In genomic region chr5:110342683-110343082, GRCh38 we compare ENCODE assay signal across 20 cellular contexts.
DNase-seq lines count a peak whose midpoint lies in the region; ATAC-seq and TF ChIP-seq lines count a peak whose summit lies in the region.
"Had no signal": no experiment of that assay in that cellular context is flagged by ENCODE, and none has a peak within 500 bp of the region (broad histone marks: within the 10 kb centered on the region; RNA-seq: fewer than 3 reads in every experiment).

No MANE protein-coding gene starts in this region.

- TF ChIP-seq CTCF in right atrium auricular region (IDR thresholded peaks at IDR 0.05), result no peak
- no peak for TF ChIP-seq CTCF in brain (conservative IDR thresholded peaks at IDR 0.05)
- TF ChIP-seq CTCF in glutamatergic neuron (IDR thresholded peaks at IDR 0.05; ENCODE audit: partially characterized antibody, unreplicated experiment), result no peak
- no peak for TF ChIP-seq CTCF in mesothelial cell of epicardium (IDR thresholded peaks at IDR 0.05; ENCODE audit: unreplicated experiment)

- no peaks in the 10 kb centered on the region for H3K36me3 ChIP-seq in right atrium auricular region
- H3K36me3 ChIP-seq: BLaER1, HAP-1, SJCRH30 had no signal

- H3K27ac ChIP-seq in right atrium auricular region, result no peak overlapping the region
- H3K27ac ChIP-seq: BLaER1, SJCRH30 had no signal

- ATAC-seq in Right ventricle myocardium inferior (peak; percentile 90), sciatic nerve (peak; percentile 82)
- ATAC-seq: GM23338, Panc1 had no signal

- H3K4me1 ChIP-seq in right atrium auricular region, result no peaks in the 10 kb centered on the region
- H3K4me1 ChIP-seq: BLaER1, HAP-1, SJCRH30 had no signal

- H3K36me3 Mint-ChIP-seq in brain (no peaks in the 10 kb centered on the region), glutamatergic neuron (ENCODE audit: unreplicated experiment) (no peaks in the 10 kb centered on the region), mesothelial cell of epicardium (no peaks in the 10 kb centered on the region)

- H3K27me3 Mint-ChIP-seq in brain, result no peaks in the 10 kb centered on the region
- H3K27me3 Mint-ChIP-seq in glutamatergic neuron (ENCODE audit: unreplicated experiment), result no peaks in the 10 kb centered on the region
- no peaks in the 10 kb centered on the region for H3K27me3 Mint-ChIP-seq in mesothelial cell of epicardium (ENCODE audit: low read depth)
- H3K27me3 Mint-ChIP-seq: CD4-positive, alpha-beta T cell had no signal

- intact Hi-C loops in Right ventricle myocardium inferior (cut with DNase I) (no loop called here), sciatic nerve (cut with DNase I) (no loop called here)

- no peaks in the 10 kb centered on the region for H3K9me3 Mint-ChIP-seq in brain
- H3K9me3 Mint-ChIP-seq in glutamatergic neuron (ENCODE audit: unreplicated experiment), result no peaks in the 10 kb centered on the region
- no peaks in the 10 kb centered on the region for H3K9me3 Mint-ChIP-seq in mesothelial cell of epicardium
- H3K9me3 Mint-ChIP-seq: CD4-positive, alpha-beta T cell; GM23338 had no signal

- no peak overlapping the region for H3K4me3 Mint-ChIP-seq in brain
- H3K4me3 Mint-ChIP-seq in glutamatergic neuron (ENCODE audit: unreplicated experiment), result no peak overlapping the region
- no peak overlapping the region for H3K4me3 Mint-ChIP-seq in mesothelial cell of epicardium
- H3K4me3 Mint-ChIP-seq: CD4-positive, alpha-beta T cell; GM23338 had no signal

- H3K27ac Mint-ChIP-seq in brain (peak overlapping the region in 3 of 5 experiments; percentile 12 to 40 (median 32)), glutamatergic neuron (ENCODE audit: unreplicated experiment) (no peak overlapping the region), mesothelial cell of epicardium (no peak overlapping the region)
- H3K27ac Mint-ChIP-seq: CD4-positive, alpha-beta T cell; GM23338 had no signal

- no peak overlapping the region for H3K4me3 ChIP-seq in right atrium auricular region
- H3K4me3 ChIP-seq: BLaER1, GM23338, HAP-1, SJCRH30 had no signal

- H3K4me1 Mint-ChIP-seq in brain (peaks cover 6% of the 10 kb centered on the region), glutamatergic neuron (ENCODE audit: low read depth, unreplicated experiment) (peaks cover 7% of the 10 kb centered on the region), mesothelial cell of epicardium (peaks cover 45% of the 10 kb centered on the region)

- H3K27me3 ChIP-seq in right atrium auricular region, result no peaks in the 10 kb centered on the region
- H3K27me3 ChIP-seq: BLaER1, SJCRH30 had no signal

- DNase-seq in Right ventricle myocardium inferior (ENCODE audit: missing footprints) (no peak), right atrium auricular region (ENCODE audit: low spot score) (no peak), glutamatergic neuron (peak; percentile 14), sciatic nerve (ENCODE audit: low spot score) (no peak), mesothelial cell of epicardium (ENCODE audit: low spot score in 2 of 2, unreplicated experiment in 2 of 2) (no peak), NCI-H1436 treated with DMSO at 0.1 percent for 48 hours (lab: John Stamatoyannopoulos, UW) (no peak)
- DNase-seq: ACHN; CD4-positive, alpha-beta T cell; COR-L47; DMS153; KBM-7; NCI-H1105 treated with DMSO at 0.1 percent for 48 hours; NCI-H187; NCI-H69; SJCRH30 had no signal

- H3K9me3 ChIP-seq in right atrium auricular region, result no peaks in the 10 kb centered on the region
- H3K9me3 ChIP-seq: BLaER1, HAP-1, SJCRH30 had no signal

Comparison
In these comparisons a context has a peak if more than half of its experiments do, and no peak if none do; other contexts are left out.
1. H3K27ac Mint-ChIP-seq: peak in brain (3 of 5); none in glutamatergic neuron (single experiment) and mesothelial cell of epicardium (single experiment).